8 cellular contexts compared by ENCODE assay signal in the genomic region with DNA sequence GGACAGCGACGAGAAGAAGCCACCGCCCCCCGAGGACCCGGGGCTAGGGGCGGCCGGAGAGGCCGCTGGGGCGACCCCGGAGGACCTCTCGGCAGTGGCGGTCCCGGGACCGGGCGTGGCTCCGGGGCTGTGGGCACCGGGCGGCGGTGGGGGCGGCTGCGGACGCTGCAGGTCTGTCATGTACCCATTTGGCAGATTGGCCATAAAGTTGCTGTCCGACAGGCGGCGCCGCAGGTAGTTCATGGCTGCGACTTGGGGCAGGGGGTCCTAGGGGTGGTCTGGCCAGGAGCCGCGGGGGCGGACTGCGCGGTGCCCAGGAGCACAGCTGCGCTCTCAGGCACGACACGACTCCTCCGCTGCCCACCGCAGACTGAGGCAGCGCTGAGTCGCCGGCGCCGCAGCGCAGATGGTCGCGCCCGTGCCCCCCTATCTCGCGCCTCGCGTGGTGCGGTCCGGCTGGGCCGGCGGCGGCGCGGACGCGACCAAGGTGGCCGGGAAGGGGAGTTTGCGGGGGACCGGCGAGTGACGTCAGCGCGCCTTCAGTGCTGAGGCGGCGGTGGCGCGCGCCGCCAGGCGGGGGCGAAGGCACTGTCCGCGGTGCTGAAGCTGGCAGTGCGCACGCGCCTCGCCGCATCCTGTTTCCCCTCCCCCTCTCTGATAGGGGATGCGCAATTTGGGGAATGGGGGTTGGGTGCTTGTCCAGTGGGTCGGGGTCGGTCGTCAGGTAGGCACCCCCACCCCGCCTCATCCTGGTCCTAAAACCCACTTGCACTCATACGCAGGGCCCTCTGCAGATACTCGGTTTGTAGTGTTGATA. TPM values are rescaled to one million over a fixed set of nuclear protein-coding genes. Genes with fewer than 3 reads are reported as not detected.
DNase-seq lines count a peak whose midpoint lies in the region; ATAC-seq, FAIRE-seq and TF ChIP-seq lines count a peak whose summit lies in the region.

A gene (minus strand): TSS at position 372 of the 817 bp plus-strand sequence. CDS start 129 bp downstream, at position 243.

- no peak for TF ChIP-seq POLR2A in H54 (IDR thresholded peaks at IDR 0.05; ENCODE audit: low read depth, low read length)

- in situ Hi-C loops in GM13977 (cut with MboI; ENCODE audit: low pct_unique_long_range_greater_than_20kb, low sequenced_read_pairs, unreplicated experiment), result no loop called here

- CTCF ChIA-PET in activated CD8-positive, alpha-beta T cell treated with anti-CD3 and anti-CD28 coated beads, Interleukin-2, amount 10 ng/mL, durations not matched to agents 7 days and 5 days (lab: Charles Lee), result no interaction called here

- WGBS in ectodermal cell, 2 experiments, result 1 to 2% methylated on average over 81 to 88 of the region's 88 CpGs
- 8 to 42% methylated on average over 8 to 88 of the region's 88 CpGs for WGBS in lung, 2 donors

- peak within 1 kb of the TSS; percentile 43 for H3K4me3 Mint-ChIP-seq in activated CD8-positive, alpha-beta T cell treated with anti-CD3 and anti-CD28 coated beads, Interleukin-2, amount 10 ng/mL, durations not matched to agents 7 days and 5 days

- FAIRE-seq in H54 (lab: Jason Lieb, UNC), result no peak

- no peaks in the 10 kb centered on the region for H3K9me3 Mint-ChIP-seq in activated CD8-positive, alpha-beta T cell treated with anti-CD3 and anti-CD28 coated beads, Interleukin-2, amount 10 ng/mL, durations not matched to agents 7 days and 5 days (ENCODE audit: insufficient read depth)

- H3K4me1 ChIP-seq in ectodermal cell (ENCODE audit: control insufficient read depth, insufficient read depth, low read length) (no peaks in the 10 kb centered on the region), lung (ENCODE audit: control insufficient read depth in 2 of 2, insufficient read depth in 2 of 2, low read length in 2 of 2) (peaks cover 2 to 4% of the 10 kb centered on the region in 2 donors)

- POLR2A ChIA-PET in activated CD8-positive, alpha-beta T cell treated with anti-CD3 and anti-CD28 coated beads, Interleukin-2, amount 10 ng/mL, durations not matched to agents 7 days and 5 days (lab: Charles Lee), result no interaction called here

- DNase-seq in GM13977 (ENCODE audit: low spot score), result peak; percentile 94
- DNase-seq in NCI-H526 (lab: John Stamatoyannopoulos, UW), result peak; percentile 51 to 89
- peak; percentile 83 for DNase-seq in activated CD8-positive, alpha-beta T cell treated with anti-CD3 and anti-CD28 coated beads, Interleukin-2, amount 10 ng/mL, durations not matched to agents 7 days and 5 days
- DNase-seq in lung (ENCODE audit: low spot score), result peak; percentile 71
- DNase-seq in stimulated activated CD4-positive, alpha-beta T cell treated with anti-CD3 and anti-CD28 coated beads, TNF-alpha, amount 100 ng/mL, for 24 hours (ENCODE audit: low read depth in 3 of 3), result peak; percentile 53 to 73 (median 65)
- DNase-seq in H54 (ENCODE audit: insufficient read length, low spot score), result no peak

- H3K27ac Mint-ChIP-seq in activated CD8-positive, alpha-beta T cell treated with anti-CD3 and anti-CD28 coated beads, Interleukin-2, amount 10 ng/mL, durations not matched to agents 7 days and 5 days, result no peak within 1 kb of the TSS

- H3K27me3 ChIP-seq in ectodermal cell (ENCODE audit: control insufficient read depth, insufficient read depth, low read length, poor library complexity, severe bottlenecking), result peaks cover 17% of the 10 kb centered on the region
- H3K27me3 ChIP-seq in lung (ENCODE audit: control insufficient read depth, insufficient read depth), result peaks cover under 1% of the 10 kb centered on the region

- H3K36me3 Mint-ChIP-seq in activated CD8-positive, alpha-beta T cell treated with anti-CD3 and anti-CD28 coated beads, Interleukin-2, amount 10 ng/mL, durations not matched to agents 7 days and 5 days (ENCODE audit: low read depth), result no peaks in the 10 kb centered on the region

- ATAC-seq in HG03280 (IDR thresholded peaks at IDR 0.05; ENCODE audit: unreplicated experiment) (peak; percentile 87), lung (ENCODE audit: insufficient read depth, low FRiP score) (peak; percentile 78)
- ATAC-seq in activated CD8-positive, alpha-beta T cell treated with anti-CD3 and anti-CD28 coated beads, Interleukin-2, amount 10 ng/mL, durations not matched to agents 7 days and 5 days, result peak; percentile 84

- peak within 1 kb of the TSS; percentile 32 for H3K4me3 ChIP-seq in ectodermal cell (ENCODE audit: insufficient read depth, low read depth, low read length)
- H3K4me3 ChIP-seq in lung, result no peak within 1 kb of the TSS

- TF ChIP-seq CTCF in GM13977 (IDR thresholded peaks at IDR 0.05; ENCODE audit: extremely low read depth, insufficient read depth, missing control alignments) (peak; percentile 51), lung (IDR thresholded peaks at IDR 0.05; ENCODE audit: control extremely low read depth, extremely low read depth) (peak; percentile 1)

- peaks cover 17% of the 10 kb centered on the region for H3K4me1 Mint-ChIP-seq in activated CD8-positive, alpha-beta T cell treated with anti-CD3 and anti-CD28 coated beads, Interleukin-2, amount 10 ng/mL, durations not matched to agents 7 days and 5 days (ENCODE audit: low read depth)

- H3K9me3 ChIP-seq in ectodermal cell (ENCODE audit: control insufficient read depth, low read length) (no peaks in the 10 kb centered on the region), lung (ENCODE audit: control insufficient read depth in 2 of 2, insufficient read depth in 1 of 2, low read length in 1 of 2) (peaks cover 0 to 3% of the 10 kb centered on the region in 2 donors)

- H3K27me3 Mint-ChIP-seq in activated CD8-positive, alpha-beta T cell treated with anti-CD3 and anti-CD28 coated beads, Interleukin-2, amount 10 ng/mL, durations not matched to agents 7 days and 5 days (ENCODE audit: low read depth), result peaks cover 39% of the 10 kb centered on the region

- no peaks in the 10 kb centered on the region for H3K36me3 ChIP-seq in ectodermal cell (ENCODE audit: control insufficient read depth, insufficient read depth, low read length)
- H3K36me3 ChIP-seq in lung (ENCODE audit: control insufficient read depth in 2 of 2, insufficient read depth in 2 of 2, low read length in 2 of 2), result no peaks in the 10 kb centered on the region

- H3K27ac ChIP-seq in ectodermal cell (ENCODE audit: insufficient read depth, low read depth, low read length, poor library complexity, severe bottlenecking) (no peak within 1 kb of the TSS), lung (ENCODE audit: low read depth in 1 of 2, low read length in 1 of 2) (no peak within 1 kb of the TSS)

RNA-seq across cellular contexts. Expression of the gene that starts here (rescaled TPM):
- total RNA-seq in activated CD8-positive, alpha-beta T cell treated with anti-CD3 and anti-CD28 coated beads, Interleukin-2, amount 10 ng/mL, durations not matched to agents 7 days and 5 days, result under 1 TPM; 0.57 to 0.58 TPM
- polyA plus RNA-seq in ectodermal cell (2013, experiment 1 of 4), result 4.4 TPM
- 2.7 TPM for polyA plus RNA-seq in ectodermal cell (2013, experiment 2 of 4)
- polyA plus RNA-seq in ectodermal cell (2013, experiment 3 of 4), result 2.8 TPM
- 2.5 TPM for polyA plus RNA-seq in ectodermal cell (2013, experiment 4 of 4)
- 1 to 10 TPM in 1 of 2 donors, under 1 TPM in 1; 0.11 to 1.3 TPM for total RNA-seq in lung
- 1 to 10 TPM; 1.4 to 4.5 TPM for polyA plus RNA-seq in lung

Comparison
In these comparisons a context has a peak if more than half of its experiments do, and no peak if none do; other contexts are left out.
1. Peak in DNase-seq and ATAC-seq in activated CD8-positive, alpha-beta T cell treated with anti-CD3 and anti-CD28 coated beads, Interleukin-2, amount 10 ng/mL, durations not matched to agents 7 days and 5 days; RNA of the gene not detected or under 1 TPM.